11 cellular contexts compared by ENCODE assay signal in genomic region chr2:221549143-221549542, GRCh38. TPM values are rescaled to one million over a fixed set of nuclear protein-coding genes. Genes with fewer than 3 reads are reported as not detected.
DNase-seq lines count a peak whose midpoint lies in the region; ATAC-seq and TF ChIP-seq lines count a peak whose summit lies in the region.
"Had no signal": no experiment of that assay in that cellular context is flagged by ENCODE, and none has a peak within 500 bp of the region (broad histone marks: within the 10 kb centered on the region; RNA-seq: fewer than 3 reads in every experiment).

No MANE protein-coding gene starts in this region.

- CTCF ChIA-PET in RWPE1 (lab: Yijun Ruan, JAX): interaction anchor here (0.7 kb wide), 1 partner anchor 1110 kb away, joined by 3 read pairs; no protein-coding TSS in a partner anchor

- H3K4me2 ChIP-seq in smooth muscle cell: no peak overlapping the region

- no peak for TF ChIP-seq CTCF in smooth muscle cell (IDR thresholded peaks at IDR 0.05; ENCODE audit: borderline replicate concordance, insufficient read depth, poor library complexity, severe bottlenecking)
- TF ChIP-seq CTCF in RWPE1 (conservative IDR thresholded peaks at IDR 0.05; ENCODE audit: low read depth): no peak

- no peaks in the 10 kb centered on the region for H3K79me2 ChIP-seq in smooth muscle cell (ENCODE audit: low read depth)

- H3K27ac ChIP-seq in smooth muscle cell (ENCODE audit: low read depth): no peak overlapping the region
- H3K27ac ChIP-seq in RWPE1: no peak overlapping the region

- peak; percentile 23 for DNase-seq in GM04503 (ENCODE audit: low read depth)
- DNase-seq in activated T-helper 1 cell treated with anti-CD3 and anti-CD28 coated beads, Interleukin-12 subunit alpha, Interleukin-12 subunit beta, Interleukin-2, Interleukin-4 antibody, amounts not matched to agents 30 ng/mL and 10 ng/mL and 1 ng/mL, durations not matched to agents 14 hours and 24 hours and 36 hours (ENCODE audit: low spot score): peak; percentile 1
- DNase-seq in OCI-M1 (lab: John Stamatoyannopoulos, UW): no peak
- DNase-seq in SHP77 (lab: John Stamatoyannopoulos, UW): no peak
- DNase-seq in smooth muscle cell (lab: John Stamatoyannopoulos, UW; ENCODE audit: unreplicated experiment): no peak
- DNase-seq in RWPE1 (ENCODE audit: low spot score): no peak
- DNase-seq: activated naive CD8-positive, alpha-beta T cell treated with anti-CD3 and anti-CD28 coated beads, Interleukin-2, amount 10 ng/mL, durations not matched to agents 7 days and 5 days; NCI-H146; stimulated activated CD4-positive, alpha-beta T cell treated with anti-CD3 and anti-CD28 coated beads, Interleukin-1b, Interleukin-23, amount 100 ng/mL, for 48 hours had no signal

- H3K4me1 ChIP-seq in smooth muscle cell (ENCODE audit: low read depth): peaks cover 28% of the 10 kb centered on the region

- H3K27me3 ChIP-seq in smooth muscle cell (ENCODE audit: low read depth): peaks cover 5% of the 10 kb centered on the region

- H2AFZ ChIP-seq in smooth muscle cell (ENCODE audit: low read depth): no peak overlapping the region

- no peaks in the 10 kb centered on the region for H3K9me3 ChIP-seq in smooth muscle cell (replicated peaks; ENCODE audit: low read depth)

- no peaks in the 10 kb centered on the region for H3K27me3 Mint-ChIP-seq in activated T-helper 1 cell treated with anti-CD3 and anti-CD28 coated beads, Interleukin-12 subunit alpha, Interleukin-12 subunit beta, Interleukin-2, Interleukin-4 antibody, amounts not matched to agents 30 ng/mL and 10 ng/mL and 1 ng/mL, durations not matched to agents 14 hours and 24 hours and 36 hours (ENCODE audit: insufficient read depth)

- H3K4me1 Mint-ChIP-seq in activated T-helper 1 cell treated with anti-CD3 and anti-CD28 coated beads, Interleukin-12 subunit alpha, Interleukin-12 subunit beta, Interleukin-2, Interleukin-4 antibody, amounts not matched to agents 30 ng/mL and 10 ng/mL and 1 ng/mL, durations not matched to agents 14 hours and 24 hours and 36 hours (ENCODE audit: low read depth): peaks cover 23% of the 10 kb centered on the region

- intact Hi-C loops in activated T-helper 1 cell treated with anti-CD3 and anti-CD28 coated beads, Interleukin-12 subunit alpha, Interleukin-12 subunit beta, Interleukin-2, Interleukin-4 antibody, amounts not matched to agents 30 ng/mL and 10 ng/mL and 1 ng/mL, durations not matched to agents 14 hours and 24 hours and 36 hours (cut with micrococcal nuclease): loop anchor here (2.0 kb wide), 1 partner anchor 22 kb away; no protein-coding TSS in a partner anchor

- ATAC-seq in GM19463 (IDR thresholded peaks at IDR 0.05; ENCODE audit: unreplicated experiment) (peak; percentile 72), HG02973 (IDR thresholded peaks at IDR 0.05; ENCODE audit: unreplicated experiment) (peak; percentile 79)

- H3K36me3 Mint-ChIP-seq in activated T-helper 1 cell treated with anti-CD3 and anti-CD28 coated beads, Interleukin-12 subunit alpha, Interleukin-12 subunit beta, Interleukin-2, Interleukin-4 antibody, amounts not matched to agents 30 ng/mL and 10 ng/mL and 1 ng/mL, durations not matched to agents 14 hours and 24 hours and 36 hours (ENCODE audit: low read depth): peaks cover 1% of the 10 kb centered on the region
- H3K36me3 Mint-ChIP-seq: activated naive CD8-positive, alpha-beta T cell treated with anti-CD3 and anti-CD28 coated beads, Interleukin-2, amount 10 ng/mL, durations not matched to agents 7 days and 5 days had no signal

- no peaks in the 10 kb centered on the region for H3F3A ChIP-seq in smooth muscle cell (ENCODE audit: low read depth)

- POLR2A ChIA-PET in RWPE1 (lab: Yijun Ruan, JAX; ENCODE audit: low non-redundant PET): no interaction called here

- no peak overlapping the region for H3K4me3 ChIP-seq in smooth muscle cell

- no peak overlapping the region for H3K9ac ChIP-seq in smooth muscle cell (ENCODE audit: low read depth)

- no peaks in the 10 kb centered on the region for H4K20me1 ChIP-seq in smooth muscle cell (ENCODE audit: low read depth)

- H3K36me3 ChIP-seq in smooth muscle cell (ENCODE audit: low read depth): no peaks in the 10 kb centered on the region

- peak overlapping the region; percentile 42 for H3K27ac Mint-ChIP-seq in activated T-helper 1 cell treated with anti-CD3 and anti-CD28 coated beads, Interleukin-12 subunit alpha, Interleukin-12 subunit beta, Interleukin-2, Interleukin-4 antibody, amounts not matched to agents 30 ng/mL and 10 ng/mL and 1 ng/mL, durations not matched to agents 14 hours and 24 hours and 36 hours
- H3K27ac Mint-ChIP-seq: activated naive CD8-positive, alpha-beta T cell treated with anti-CD3 and anti-CD28 coated beads, Interleukin-2, amount 10 ng/mL, durations not matched to agents 7 days and 5 days had no signal

- no peak overlapping the region for H3K4me3 Mint-ChIP-seq in activated T-helper 1 cell treated with anti-CD3 and anti-CD28 coated beads, Interleukin-12 subunit alpha, Interleukin-12 subunit beta, Interleukin-2, Interleukin-4 antibody, amounts not matched to agents 30 ng/mL and 10 ng/mL and 1 ng/mL, durations not matched to agents 14 hours and 24 hours and 36 hours
- H3K4me3 Mint-ChIP-seq: activated naive CD8-positive, alpha-beta T cell treated with anti-CD3 and anti-CD28 coated beads, Interleukin-2, amount 10 ng/mL, durations not matched to agents 7 days and 5 days had no signal

- no peaks in the 10 kb centered on the region for H3K9me3 Mint-ChIP-seq in activated T-helper 1 cell treated with anti-CD3 and anti-CD28 coated beads, Interleukin-12 subunit alpha, Interleukin-12 subunit beta, Interleukin-2, Interleukin-4 antibody, amounts not matched to agents 30 ng/mL and 10 ng/mL and 1 ng/mL, durations not matched to agents 14 hours and 24 hours and 36 hours
- H3K9me3 Mint-ChIP-seq: activated naive CD8-positive, alpha-beta T cell treated with anti-CD3 and anti-CD28 coated beads, Interleukin-2, amount 10 ng/mL, durations not matched to agents 7 days and 5 days had no signal

RNA-seq across cellular contexts. Expression of gene EPHA4, which starts 23.0 kb away (rescaled TPM):
- total RNA-seq in activated T-helper 1 cell treated with anti-CD3 and anti-CD28 coated beads, Interleukin-12 subunit alpha, Interleukin-12 subunit beta, Interleukin-2, Interleukin-4 antibody, amounts not matched to agents 30 ng/mL and 10 ng/mL and 1 ng/mL, durations not matched to agents 14 hours and 24 hours and 36 hours: 0.22 and 0.23 TPM in 2 replicates
- 34.1 and 48.3 TPM in 2 replicates for total RNA-seq in smooth muscle cell
- polyA plus RNA-seq in smooth muscle cell: 2.8 and 9.3 TPM in 2 replicates

Comparison
In these comparisons a context has a peak if more than half of its experiments do, and no peak if none do; other contexts are left out.
1. DNase-seq: peak in GM04503 (single experiment) and activated T-helper 1 cell treated with anti-CD3 and anti-CD28 coated beads, Interleukin-12 subunit alpha, Interleukin-12 subunit beta, Interleukin-2, Interleukin-4 antibody, amounts not matched to agents 30 ng/mL and 10 ng/mL and 1 ng/mL, durations not matched to agents 14 hours and 24 hours and 36 hours (single experiment); none in OCI-M1 (single experiment), SHP77 (0 of 2), smooth muscle cell (single experiment) and RWPE1 (single experiment).
2. RNA of gene EPHA4, which starts 23.0 kb away (total RNA-seq): 34.1 to 48.3 TPM in smooth muscle cell; 0.22 to 0.23 TPM in activated T-helper 1 cell treated with anti-CD3 and anti-CD28 coated beads, Interleukin-12 subunit alpha, Interleukin-12 subunit beta, Interleukin-2, Interleukin-4 antibody, amounts not matched to agents 30 ng/mL and 10 ng/mL and 1 ng/mL, durations not matched to agents 14 hours and 24 hours and 36 hours; every median in the first group is over 10 times any median in the second.